8 cellular contexts compared by ENCODE assay signal in genomic region chr11:10623797-10624761, GRCh38. TPM values are rescaled to one million over a fixed set of nuclear protein-coding genes. Genes with fewer than 3 reads are reported as not detected.
DNase-seq lines count a peak whose midpoint lies in the region; ATAC-seq and TF ChIP-seq lines count a peak whose summit lies in the region.

No MANE protein-coding gene starts in this region.

- H3K9me3 ChIP-seq in upper lobe of left lung = no peaks in the 10 kb centered on the region

- no peaks in the 10 kb centered on the region for H3K36me3 Mint-ChIP-seq in activated naive CD8-positive, alpha-beta T cell treated with anti-CD3 and anti-CD28 coated beads, Interleukin-2, amount 50 U/mL, for 24 hours (ENCODE audit: low read depth)

- H3K27ac ChIP-seq in upper lobe of left lung = peak overlapping the region; percentile 65 to 81 (median 80)

- H3K27ac Mint-ChIP-seq in activated naive CD8-positive, alpha-beta T cell treated with anti-CD3 and anti-CD28 coated beads, Interleukin-2, amount 50 U/mL, for 24 hours = peak overlapping the region; percentile 63

- peaks cover 18% of the 10 kb centered on the region for H3K4me1 Mint-ChIP-seq in activated naive CD8-positive, alpha-beta T cell treated with anti-CD3 and anti-CD28 coated beads, Interleukin-2, amount 50 U/mL, for 24 hours

- ATAC-seq in activated naive CD8-positive, alpha-beta T cell treated with anti-CD3 and anti-CD28 coated beads, Interleukin-2, amount 50 U/mL, for 24 hours = no peak
- peak; percentile 56 to 77 for ATAC-seq in upper lobe of left lung (ENCODE audit: low FRiP score in 2 of 2)

- H3K4me3 Mint-ChIP-seq in activated naive CD8-positive, alpha-beta T cell treated with anti-CD3 and anti-CD28 coated beads, Interleukin-2, amount 50 U/mL, for 24 hours = no peak overlapping the region

- no peaks in the 10 kb centered on the region for H3K27me3 Mint-ChIP-seq in activated naive CD8-positive, alpha-beta T cell treated with anti-CD3 and anti-CD28 coated beads, Interleukin-2, amount 50 U/mL, for 24 hours

- peak in 2 of 4 donors; percentile 77 to 85 for TF ChIP-seq EP300 in upper lobe of left lung (IDR thresholded peaks at IDR 0.05)

- TF ChIP-seq CTCF in NB4 (IDR thresholded peaks at IDR 0.05; ENCODE audit: low read depth, low read length) (peak; percentile 59), upper lobe of left lung (IDR thresholded peaks at IDR 0.05) (peak; percentile 25 to 66 (median 50))

- peaks cover 32 to 42% (median 36%) of the 10 kb centered on the region in 4 donors for H3K4me1 ChIP-seq in upper lobe of left lung

- H3K9me3 Mint-ChIP-seq in activated naive CD8-positive, alpha-beta T cell treated with anti-CD3 and anti-CD28 coated beads, Interleukin-2, amount 50 U/mL, for 24 hours = no peaks in the 10 kb centered on the region

- TF ChIP-seq POLR2A in NB4 (IDR thresholded peaks at IDR 0.05; ENCODE audit: extremely low read depth, insufficient read length) (no peak), upper lobe of left lung (IDR thresholded peaks at IDR 0.05) (peak in 1 of 4 donors; percentile 38)

- DNase-seq in NCI-H345 (lab: John Stamatoyannopoulos, UW) = peak; percentile 40
- DNase-seq in NCI-H345 treated with DMSO at 0.1 percent for 48 hours (lab: John Stamatoyannopoulos, UW; ENCODE audit: unreplicated experiment) = no peak
- peak; percentile 63 for DNase-seq in NB4 (ENCODE audit: low read depth)
- peak; percentile 25 for DNase-seq in activated naive CD8-positive, alpha-beta T cell treated with anti-CD3 and anti-CD28 coated beads, Interleukin-2, amount 50 U/mL, for 24 hours
- peak; percentile 13 for DNase-seq in kidney glomerular epithelial cell (lab: John Stamatoyannopoulos, UW)
- peak in 1 of 2 donors; percentile 88 for DNase-seq in upper lobe of left lung
- no peak for DNase-seq in activated effector memory CD4-positive, alpha-beta T cell treated with Interleukin-2 at 50 U/mL for 16 hours
- DNase-seq in globus pallidus (ENCODE audit: low spot score) = no peak

- WGBS in upper lobe of left lung, 2 donors = 46 to 61% methylated on average over 10 to 11 of the region's 11 CpGs

- no peaks in the 10 kb centered on the region for H3K36me3 ChIP-seq in upper lobe of left lung

- no peaks in the 10 kb centered on the region for H3K27me3 ChIP-seq in upper lobe of left lung

- no peak overlapping the region for H3K4me3 ChIP-seq in NB4 (ENCODE audit: low read depth, low read length)
- H3K4me3 ChIP-seq in upper lobe of left lung = no peak overlapping the region

RNA-seq across cellular contexts. Expression of gene LYVE1, which starts 55.6 kb away (rescaled TPM):
- total RNA-seq in upper lobe of left lung = 100 to 1,000 TPM in 1 of 6 donors, 10 to 100 TPM in 4, 1 to 10 TPM in 1; 5.2 to 105 (median 24.6) TPM

Comparison
In these comparisons a context has a peak if more than half of its experiments do, and no peak if none do; other contexts are left out.
1. DNase-seq: peak in NCI-H345 (single experiment), NB4 (single experiment), activated naive CD8-positive, alpha-beta T cell treated with anti-CD3 and anti-CD28 coated beads, Interleukin-2, amount 50 U/mL, for 24 hours (single experiment) and kidney glomerular epithelial cell (single experiment); none in NCI-H345 treated with DMSO at 0.1 percent for 48 hours (single experiment), activated effector memory CD4-positive, alpha-beta T cell treated with Interleukin-2 at 50 U/mL for 16 hours (single experiment) and globus pallidus (single experiment).